8 cellular contexts compared by ENCODE assay signal in genomic region chr7:44573464-44574285, GRCh38. TPM values are rescaled to one million over a fixed set of nuclear protein-coding genes. Genes with fewer than 3 reads are reported as not detected.
DNase-seq lines count a peak whose midpoint lies in the region; ATAC-seq, FAIRE-seq and TF ChIP-seq lines count a peak whose summit lies in the region.

DDX56 (minus strand) TSS chr7:44573908; CDS start chr7:44573895, 13 bp downstream.

- no peaks in the 10 kb centered on the region for H3K27me3 ChIP-seq in heart right ventricle
- no peaks in the 10 kb centered on the region for H3K27me3 ChIP-seq in upper lobe of left lung

- H3K9me3 ChIP-seq in heart right ventricle (no peaks in the 10 kb centered on the region), upper lobe of left lung (no peaks in the 10 kb centered on the region)

- 0 to 1% (median 0%) methylated on average over 74 of the region's 74 CpGs for WGBS in adipose tissue, 3 donors
- WGBS in heart right ventricle, 2 donors = 0 to 1% methylated on average over 74 of the region's 74 CpGs
- 0 to 1% methylated on average over 22 to 56 of the region's 74 CpGs for WGBS in upper lobe of left lung, 2 donors

- POLR2A ChIA-PET in T-cell (lab: Charles Lee) = interaction anchor here (0.5 to 1.8 kb wide), 10 partner anchors 9 to 537 kb away, joined by 3 to 8 read pairs (median 4); partner anchors contain the start of genes H2AZ2 (in 1 of the 2) and NUDCD3 (in 1 of the 2)

- H3K36me3 ChIP-seq in heart right ventricle = peaks cover 0 to 77% (median 52%) of the 10 kb centered on the region in 9 donors
- peaks cover 39 to 73% (median 47%) of the 10 kb centered on the region in 4 donors for H3K36me3 ChIP-seq in upper lobe of left lung

- peak within 1 kb of the TSS; percentile 47 to 93 (median 75) for H3K4me3 ChIP-seq in heart right ventricle
- peak within 1 kb of the TSS; percentile 76 to 93 (median 86) for H3K4me3 ChIP-seq in upper lobe of left lung

- DNase-seq in GM12891 (ENCODE audit: insufficient read length, low spot score) (peak; percentile 97), NCI-H1436 treated with DMSO at 0.1 percent for 48 hours (lab: John Stamatoyannopoulos, UW) (peak; percentile 63), T-cell (peak; percentile 74 to 91 (median 88)), heart right ventricle (peak; percentile 94 to 95), posterior cingulate gyrus (peak; percentile 91 to 99 (median 96)), upper lobe of left lung (peak; percentile 94 to 95)

- no peak for TF ChIP-seq CTCF in heart right ventricle (IDR thresholded peaks at IDR 0.05)
- TF ChIP-seq CTCF in upper lobe of left lung (IDR thresholded peaks at IDR 0.05) = peak in 1 of 6 experiments; percentile 27

- H3K27me3 Mint-ChIP-seq in T-cell = no peaks in the 10 kb centered on the region

- H3K4me3 Mint-ChIP-seq in T-cell = peak within 1 kb of the TSS; percentile 93 to 99 (median 97)

- peak; percentile 94 for TF ChIP-seq POLR2A in GM12891 (IDR thresholded peaks at IDR 0.05; ENCODE audit: low read depth, low read length)
- peak in 3 of 4 donors; percentile 81 to 95 (median 87) for TF ChIP-seq POLR2A in upper lobe of left lung (IDR thresholded peaks at IDR 0.05)

- peak; percentile 96 for FAIRE-seq in GM12891 (lab: Jason Lieb, UNC)

- intact Hi-C loops in heart right ventricle (cut with DNase I) (loop anchor here in 1 of 10 donors (5.0 kb wide), 1 partner anchor 86 kb away; no protein-coding TSS in a partner anchor), posterior cingulate gyrus (cut with DNase I) (loop anchor here (5.0 kb wide), 1 partner anchor 81 kb away; the partner anchor contains the start of gene NUDCD3)

- peak within 1 kb of the TSS; percentile 42 for H3K27ac ChIP-seq in adipose tissue (ENCODE audit: low read depth, low read length)
- H3K27ac ChIP-seq in heart right ventricle = peak within 1 kb of the TSS; percentile 33 to 93 (median 90)
- H3K27ac ChIP-seq in upper lobe of left lung = peak within 1 kb of the TSS; percentile 83 to 93 (median 88)

- H3K4me1 Mint-ChIP-seq in T-cell = peaks cover 34 to 47% (median 44%) of the 10 kb centered on the region in 3 donors

- CTCF ChIA-PET in T-cell (lab: Charles Lee) = interaction anchor here (0.5 to 1.4 kb wide), 7 partner anchors 8 to 350 kb away, joined by 3 to 11 read pairs (median 3); partner anchors contain the start of gene TMED4 (in 1 of the 2)

- peak; percentile 91 for ATAC-seq in HG02840 (IDR thresholded peaks at IDR 0.05; ENCODE audit: low FRiP score, unreplicated experiment)
- ATAC-seq in T-cell (replicated peaks in 1 of 4) = peak; percentile 96 to 97 (median 97)
- peak; percentile 95 to 99 (median 98) for ATAC-seq in heart right ventricle
- ATAC-seq in upper lobe of left lung (ENCODE audit: low FRiP score in 2 of 2) = peak; percentile 97 to 99

- peaks cover 3 to 32% (median 26%) of the 10 kb centered on the region in 9 donors for H3K4me1 ChIP-seq in heart right ventricle
- H3K4me1 ChIP-seq in upper lobe of left lung = peaks cover 18 to 32% (median 21%) of the 10 kb centered on the region in 4 donors

- peak within 1 kb of the TSS; percentile 97 to 98 for H3K27ac Mint-ChIP-seq in T-cell

- no peaks in the 10 kb centered on the region for H3K9me3 Mint-ChIP-seq in T-cell

- no peak for TF ChIP-seq EP300 in upper lobe of left lung (IDR thresholded peaks at IDR 0.05)

- H3K36me3 Mint-ChIP-seq in T-cell = peaks cover 40% of the 10 kb centered on the region

TF ChIP-seq in GM12891, 5 proteins besides CTCF, POLR2A, EP300 and RAD21:
- peak; percentile 75 for TF ChIP-seq TAF1 (IDR thresholded peaks at IDR 0.05; ENCODE audit: low read depth, low read length)
- no peak for TF ChIP-seq POU2F2 (IDR thresholded peaks at IDR 0.05; ENCODE audit: low read depth, low read length)
- TF ChIP-seq PAX5 (IDR thresholded peaks at IDR 0.05; ENCODE audit: insufficient read depth, low read length, severe bottlenecking) = peak; percentile 9
- peak; percentile 94 for TF ChIP-seq POLR2AphosphoS5 (IDR thresholded peaks at IDR 0.05; ENCODE audit: low read depth, low read length)
- no peak for TF ChIP-seq SPI1 (IDR thresholded peaks at IDR 0.05; ENCODE audit: low read depth, low read length)

RNA-seq across cellular contexts. Expression of gene DDX56, which starts in this region (rescaled TPM):
- polyA plus RNA-seq in GM12891 (2012; ENCODE audit: low read depth, missing spikeins) = 67.7 TPM
- 100 to 1,000 TPM in 4 of 5 donors, 10 to 100 TPM in 1; 97.5 to 118 (median 107) TPM for total RNA-seq in T-cell
- polyA plus RNA-seq in adipose tissue = 10 to 100 TPM; 27.3 to 50.9 (median 30.3) TPM
- 10 to 100 TPM; 23.2 to 40.7 (median 27.4) TPM for total RNA-seq in heart right ventricle
- 100 to 1,000 TPM in 1 of 2 donors, 10 to 100 TPM in 1; 40.1 to 100 TPM for polyA plus RNA-seq in heart right ventricle
- total RNA-seq in upper lobe of left lung = 100 to 1,000 TPM in 1 of 6 donors, 10 to 100 TPM in 5; 37.6 to 105 (median 57.0) TPM

Comparison
In these comparisons a context has a peak if more than half of its experiments do, and no peak if none do; other contexts are left out.
1. Peak in every context shown above with its lines: DNase-seq, ATAC-seq, H3K4me3 ChIP-seq and H3K27ac ChIP-seq.